In genomic region chr1:247857069-247857985, GRCh38 we compare ENCODE assay signal across 8 cellular contexts. TPM values are rescaled to one million over a fixed set of nuclear protein-coding genes. Genes with fewer than 3 reads are reported as not detected.
DNase-seq lines count a peak whose midpoint lies in the region; ATAC-seq, FAIRE-seq and TF ChIP-seq lines count a peak whose summit lies in the region.

Gene TRIM58, plus strand, starts transcription at chr1:247857187. Its CDS starts 60 bp downstream, at chr1:247857247.

- no peaks in the 10 kb centered on the region for H4K20me1 ChIP-seq in keratinocyte (ENCODE audit: control insufficient read depth, extremely low read depth, insufficient read depth, low read length)

- no peak for ATAC-seq in Right ventricle myocardium inferior
- peak; percentile 56 to 90 for ATAC-seq in activated naive CD4-positive, alpha-beta T cell treated with anti-CD3 and anti-CD28 coated beads, Interleukin-2, amount 50 U/mL, for 72 hours

- WGBS in stomach, 5 donors = 4 to 9% (median 6%) methylated on average over 26 to 109 of the region's 109 CpGs

- H3K4me1 ChIP-seq in keratinocyte (ENCODE audit: control insufficient read depth, extremely low read depth, insufficient read depth, low read length) (no peaks in the 10 kb centered on the region), stomach (peaks cover 0 to 14% (median 8%) of the 10 kb centered on the region in 4 donors)

- peak within 1 kb of the TSS; percentile 46 for H3K4me2 ChIP-seq in keratinocyte (ENCODE audit: control insufficient read depth, extremely low read depth, insufficient read depth, low read depth, low read length)

- H3K27ac ChIP-seq in keratinocyte (ENCODE audit: control insufficient read depth, insufficient read depth, low read length) (no peak within 1 kb of the TSS), stomach (peak within 1 kb of the TSS in 1 of 5 donors; percentile 82)

- DNase-seq in Right ventricle myocardium inferior (ENCODE audit: missing footprints) (peak; percentile 75), cardiac septum (ENCODE audit: low spot score) (no peak), MG63 (peak; percentile 83), keratinocyte (ENCODE audit: low read depth, low spot score) (no peak), stomach (peak; percentile 69), GM19238 (ENCODE audit: insufficient read length, low spot score) (no peak), Ammon's horn (ENCODE audit: low spot score) (no peak)
- peak in 1 of 2 donors; percentile 56 for DNase-seq in activated naive CD4-positive, alpha-beta T cell treated with anti-CD3 and anti-CD28 coated beads, Interleukin-2, amount 50 U/mL, for 72 hours (ENCODE audit: low spot score in 2 of 2)

- peak within 1 kb of the TSS; percentile 59 for H3K4me3 ChIP-seq in MG63
- H3K4me3 ChIP-seq in keratinocyte (ENCODE audit: control insufficient read depth in 2 of 3, extremely low read depth in 1 of 3, insufficient read depth in 2 of 3, low read depth in 1 of 3, low read length in 3 of 3) = peak within 1 kb of the TSS in 2 of 3 experiments; percentile 28 to 50
- peak within 1 kb of the TSS; percentile 31 to 80 (median 39) for H3K4me3 ChIP-seq in stomach

- no peak for TF ChIP-seq EP300 in stomach (IDR thresholded peaks at IDR 0.05)

- H3K27me3 ChIP-seq in MG63 = no peaks in the 10 kb centered on the region
- no peaks in the 10 kb centered on the region for H3K27me3 ChIP-seq in keratinocyte (ENCODE audit: control insufficient read depth, extremely low read depth, insufficient read depth, low read length)
- H3K27me3 ChIP-seq in stomach = peaks cover 0 to 48% (median 10%) of the 10 kb centered on the region in 3 donors

- intact Hi-C loops in Right ventricle myocardium inferior (cut with DNase I) (no loop called here), cardiac septum (cut with DNase I) (no loop called here), stomach (cut with DNase I; ENCODE audit: low total_unique reads) (no loop called here)

- H3K36me3 ChIP-seq in MG63 (peaks cover 8% of the 10 kb centered on the region; the same call in 1 of the 2 replicates), keratinocyte (ENCODE audit: control insufficient read depth in 2 of 2, extremely low read depth in 1 of 2, insufficient read depth in 2 of 2, low read length in 2 of 2) (no peaks in the 10 kb centered on the region), stomach (peaks cover 0 to 8% (median 0%) of the 10 kb centered on the region in 4 donors)

- TF ChIP-seq CTCF in keratinocyte (optimal IDR thresholded peaks at IDR 0.05 in 1 of 3, IDR thresholded peaks at IDR 0.05 in 1 of 3, conservative IDR thresholded peaks at IDR 0.05 in 1 of 3; ENCODE audit: extremely low read depth in 1 of 3, insufficient read depth in 2 of 3, low read length in 3 of 3) (peak in 1 of 3 experiments; percentile 13), stomach (IDR thresholded peaks at IDR 0.05) (peak in 1 of 7 experiments; percentile 48)

- no peak within 1 kb of the TSS for H3K27ac Mint-ChIP-seq in activated naive CD4-positive, alpha-beta T cell treated with anti-CD3 and anti-CD28 coated beads, Interleukin-2, amount 50 U/mL, for 72 hours

- no peak within 1 kb of the TSS for H3K9ac ChIP-seq in keratinocyte (ENCODE audit: control insufficient read depth, extremely low read depth, insufficient read depth, low read length)

- H3K9me1 ChIP-seq in keratinocyte (ENCODE audit: control insufficient read depth, extremely low read depth, insufficient read depth, low read length) = no peaks in the 10 kb centered on the region

- H3K9me3 ChIP-seq in MG63 (peaks cover 2% of the 10 kb centered on the region), keratinocyte (ENCODE audit: control insufficient read depth, low read depth, low read length) (no peaks in the 10 kb centered on the region), stomach (peaks cover 0 to 16% (median 7%) of the 10 kb centered on the region in 4 donors)

- TF ChIP-seq POLR2A in stomach (IDR thresholded peaks at IDR 0.05) = no peak

- peaks cover 0 to 10% of the 10 kb centered on the region in 2 donors for H3K36me3 Mint-ChIP-seq in activated naive CD4-positive, alpha-beta T cell treated with anti-CD3 and anti-CD28 coated beads, Interleukin-2, amount 50 U/mL, for 72 hours

- no peak for FAIRE-seq in keratinocyte (lab: Jason Lieb, UNC)

- dilution Hi-C loops in keratinocyte (cut with MboI; ENCODE audit: extremely low pct_ligation_motif_present, low sequenced_read_pairs) = no loop called here

- no peaks in the 10 kb centered on the region for H3K9me3 Mint-ChIP-seq in activated naive CD4-positive, alpha-beta T cell treated with anti-CD3 and anti-CD28 coated beads, Interleukin-2, amount 50 U/mL, for 72 hours

- H3K79me2 ChIP-seq in keratinocyte (ENCODE audit: control insufficient read depth, insufficient read depth, low read length) = no peaks in the 10 kb centered on the region

- no peak within 1 kb of the TSS for H2AFZ ChIP-seq in keratinocyte (ENCODE audit: control insufficient read depth, low read length)

RNA-seq across cellular contexts. Expression of gene TRIM58, which starts in this region (rescaled TPM):
- total RNA-seq in Right ventricle myocardium inferior (0.27 TPM), cardiac septum (1.2 TPM), stomach (1 to 10 TPM in 2 of 5 donors, under 1 TPM in 1, not detected in 2; under 0.01 to 2.0 (median 1.2) TPM)
- total RNA-seq in MG63 (2014; rRNA removed; shearing (Covaris generic); ENCODE audit: low replicate concordance) = 10.8 and 13.7 TPM in 2 replicates
- under 1 TPM in 1 of 2 donors, not detected in 1; 0.10 TPM for total RNA-seq in activated naive CD4-positive, alpha-beta T cell treated with anti-CD3 and anti-CD28 coated beads, Interleukin-2, amount 50 U/mL, for 72 hours
- polyA plus RNA-seq in keratinocyte (0.09 to 0.29 TPM (median 0.14 TPM) in 3 replicates), stomach (under 1 TPM in 2 of 3 donors, not detected in 1; 0.10 to 0.19 TPM)
- not detected for polyA plus RNA-seq in keratinocyte (2011; ENCODE audit: low read depth)
- 0.12 and 0.17 TPM in 2 replicates for polyA plus RNA-seq in keratinocyte (2011; cell fraction: cytosol; rRNA removed)
- 0.16 and 0.18 TPM in 2 replicates for polyA plus RNA-seq in keratinocyte (2011; cell fraction: nucleus; rRNA removed)
- 0.37 TPM in 1 of 2 replicates, not detected in the other for polyA plus RNA-seq in keratinocyte (2012; ENCODE audit: low replicate concordance)
- not detected in 3 replicates for polyA minus RNA-seq in keratinocyte
- not detected for polyA minus RNA-seq in keratinocyte (2011; cell fraction: cytosol; rRNA and poly(A)+ RNA removed)
- polyA minus RNA-seq in keratinocyte (2011; cell fraction: nucleus; rRNA and poly(A)+ RNA removed) = not detected in 2 replicates

Comparison
In these comparisons a context has a peak if more than half of its experiments do, and no peak if none do; other contexts are left out.
1. Peak in DNase-seq in Right ventricle myocardium inferior; RNA of the gene not detected or under 1 TPM.
2. Peak in ATAC-seq in activated naive CD4-positive, alpha-beta T cell treated with anti-CD3 and anti-CD28 coated beads, Interleukin-2, amount 50 U/mL, for 72 hours; RNA of the gene not detected or under 1 TPM.
3. DNase-seq: peak in MG63 (single experiment) and stomach (single experiment); none in cardiac septum (single experiment), keratinocyte (single experiment), GM19238 (single experiment) and Ammon's horn (single experiment).
4. Peak in every context shown above with its lines, with median percentiles within 50 percentile points of each other: H3K4me3 ChIP-seq.